17 cellular contexts compared by ENCODE assay signal in the genomic region with DNA sequence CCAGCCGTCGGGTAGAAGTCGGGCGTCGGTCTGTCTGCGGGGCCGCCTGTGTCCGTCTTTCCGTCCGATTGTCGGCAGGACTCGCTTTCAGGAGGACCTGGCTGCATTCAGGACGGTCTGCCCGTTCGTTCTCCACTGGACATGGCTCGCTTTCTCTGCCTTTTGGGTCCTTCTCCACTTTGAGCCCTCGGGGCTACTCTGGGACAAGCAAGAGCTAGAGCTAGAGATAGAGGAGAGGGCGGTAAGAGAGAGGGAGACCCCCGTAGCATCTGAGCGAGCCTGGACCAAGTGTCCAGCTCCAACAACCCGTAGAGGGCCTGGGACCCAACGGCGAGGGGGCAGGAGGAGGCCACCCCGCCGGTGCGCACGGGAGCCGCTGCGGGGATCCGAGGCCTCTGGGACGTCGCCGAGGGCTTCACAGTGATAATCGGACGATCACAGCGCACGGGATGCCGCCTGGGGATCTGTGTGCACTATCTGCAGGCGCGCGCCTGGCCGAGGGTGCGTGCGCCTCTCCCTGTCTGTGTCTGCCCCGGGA. TPM values are rescaled to one million over a fixed set of nuclear protein-coding genes. Genes with fewer than 3 reads are reported as not detected.
A peak's percentile ranks its signal among the peaks of the same experiment; 100 is the strongest.
DNase-seq lines count a peak whose midpoint lies in the region; ATAC-seq and TF ChIP-seq lines count a peak whose summit lies in the region.
"Had no signal": no experiment of that assay in that cellular context is flagged by ENCODE, and none has a peak within 500 bp of the region (broad histone marks: within the 10 kb centered on the region; RNA-seq: fewer than 3 reads in every experiment).

No MANE protein-coding gene starts in this region.

- DNase-seq in activated CD8-positive, alpha-beta memory T cell treated with anti-CD3 and anti-CD28 coated beads, Interleukin-2, amount 10 ng/mL, durations not matched to agents 7 days and 5 days, result peak; percentile 36
- DNase-seq in activated CD8-positive, alpha-beta memory T cell treated with anti-CD3 and anti-CD28 coated beads, Interleukin-2, amount 50 U/mL, for 4 hours, result no peak
- DNase-seq in WTC11 (ENCODE audit: low spot score) (no peak), hepatocyte (ENCODE audit: low spot score) (no peak), spleen (no peak), SJCRH30 (no peak)
- DNase-seq: activated CD4-positive, CD25-positive, alpha-beta regulatory T cell treated with anti-CD3 and anti-CD28 coated beads, Interleukin-2, amount 50 U/mL, for 72 hours; DMS 273 treated with DMSO at 0.1 percent for 48 hours; IMR-90; NCI-H1694 treated with DMSO at 0.1 percent for 48 hours; NCI-H774; tibial artery had no signal

- H3K4me1 ChIP-seq in hepatocyte (ENCODE audit: insufficient read depth), result peaks cover 57% of the 10 kb centered on the region
- H3K4me1 ChIP-seq in spleen, result peaks cover 14 to 67% (median 38%) of the 10 kb centered on the region in 6 donors
- no peaks in the 10 kb centered on the region for H3K4me1 ChIP-seq in SJCRH30

- H3K4me3 Mint-ChIP-seq in activated CD8-positive, alpha-beta memory T cell treated with anti-CD3 and anti-CD28 coated beads, Interleukin-2, amount 10 ng/mL, durations not matched to agents 7 days and 5 days, result no peak overlapping the region
- H3K4me3 Mint-ChIP-seq in WTC11, result peak overlapping the region; percentile 66

- H3K4me3 ChIP-seq in hepatocyte (peak overlapping the region; percentile 16), spleen (peak overlapping the region in 5 of 8 donors; percentile 9 to 54 (median 20)), SJCRH30 (no peak overlapping the region)
- H3K4me3 ChIP-seq: tibial artery had no signal

- peak overlapping the region; percentile 90 for H3K4me2 ChIP-seq in hepatocyte

- no peak overlapping the region for H3K27ac Mint-ChIP-seq in activated CD8-positive, alpha-beta memory T cell treated with anti-CD3 and anti-CD28 coated beads, Interleukin-2, amount 10 ng/mL, durations not matched to agents 7 days and 5 days
- no peak overlapping the region for H3K27ac Mint-ChIP-seq in WTC11

- H3K4me1 Mint-ChIP-seq in activated CD8-positive, alpha-beta memory T cell treated with anti-CD3 and anti-CD28 coated beads, Interleukin-2, amount 10 ng/mL, durations not matched to agents 7 days and 5 days, result peaks cover 17% of the 10 kb centered on the region
- H3K4me1 Mint-ChIP-seq in WTC11, result peaks cover 50% of the 10 kb centered on the region

- peaks cover 42% of the 10 kb centered on the region for H3K27me3 ChIP-seq in hepatocyte
- H3K27me3 ChIP-seq in spleen (replicated peaks in 1 of 7), result peaks cover 20 to 100% (median 97%) of the 10 kb centered on the region in 7 donors
- no peaks in the 10 kb centered on the region for H3K27me3 ChIP-seq in SJCRH30

- peaks cover 79% of the 10 kb centered on the region for H3K79me2 ChIP-seq in hepatocyte

- POLR2A ChIA-PET in WTC11 (lab: Charles Lee), result no interaction called here

- CTCF ChIA-PET in activated CD8-positive, alpha-beta memory T cell treated with anti-CD3 and anti-CD28 coated beads, Interleukin-2, amount 10 ng/mL, durations not matched to agents 7 days and 5 days (lab: Charles Lee), result no interaction called here
- CTCF ChIA-PET in WTC11 (lab: Charles Lee), result interaction anchor here (1.5 to 3.4 kb wide), 3 partner anchors 45 to 118 kb away, joined by 4 to 15 read pairs (median 4); no protein-coding TSS in a partner anchor

- H4K20me1 ChIP-seq in hepatocyte (ENCODE audit: insufficient read depth, poor library complexity, severe bottlenecking), result no peaks in the 10 kb centered on the region

- no peaks in the 10 kb centered on the region for H3K36me3 ChIP-seq in hepatocyte (replicated peaks; ENCODE audit: insufficient read depth, low read depth)
- no peaks in the 10 kb centered on the region for H3K36me3 ChIP-seq in spleen
- no peaks in the 10 kb centered on the region for H3K36me3 ChIP-seq in SJCRH30
- H3K36me3 ChIP-seq: tibial artery had no signal

- intact Hi-C loops in spleen (cut with DNase I; ENCODE audit: low total_unique reads), result no loop called here

- H2AFZ ChIP-seq in hepatocyte, result no peak overlapping the region

- no peaks in the 10 kb centered on the region for H3K9me2 ChIP-seq in hepatocyte (replicated peaks; ENCODE audit: insufficient read depth)

- H3K27ac ChIP-seq in hepatocyte (peak overlapping the region; percentile 98), spleen (no peak overlapping the region), SJCRH30 (no peak overlapping the region)
- H3K27ac ChIP-seq: SK-N-MC, tibial artery had no signal

- no peaks in the 10 kb centered on the region for H3K9me3 ChIP-seq in hepatocyte (ENCODE audit: low read depth)
- H3K9me3 ChIP-seq in spleen, result no peaks in the 10 kb centered on the region
- no peaks in the 10 kb centered on the region; the same call in 1 of the 2 replicates for H3K9me3 ChIP-seq in SJCRH30 (replicated peaks)
- H3K9me3 ChIP-seq: tibial artery had no signal

- H3K9me3 Mint-ChIP-seq in activated CD8-positive, alpha-beta memory T cell treated with anti-CD3 and anti-CD28 coated beads, Interleukin-2, amount 10 ng/mL, durations not matched to agents 7 days and 5 days (ENCODE audit: low read depth), result no peaks in the 10 kb centered on the region
- H3K9me3 Mint-ChIP-seq in WTC11, result no peaks in the 10 kb centered on the region

- no peak for TF ChIP-seq CTCF in WTC11 (IDR thresholded peaks at IDR 0.05)
- TF ChIP-seq CTCF in hepatocyte (IDR thresholded peaks at IDR 0.05; ENCODE audit: poor library complexity), result no peak
- peak in 1 of 11 experiments; percentile 5 for TF ChIP-seq CTCF in spleen (IDR thresholded peaks at IDR 0.05 in 8 of 11, conservative IDR thresholded peaks at IDR 0.05 in 3 of 11)

- TF ChIP-seq POLR2A in spleen (IDR thresholded peaks at IDR 0.05), result no peak

- peaks cover 3% of the 10 kb centered on the region for H3K36me3 Mint-ChIP-seq in activated CD8-positive, alpha-beta memory T cell treated with anti-CD3 and anti-CD28 coated beads, Interleukin-2, amount 10 ng/mL, durations not matched to agents 7 days and 5 days
- H3K36me3 Mint-ChIP-seq in WTC11, result 0 out of 2 replicates have a peak, but pooled peaks cover 2% of the 10 kb centered on the region

- peaks cover 88% of the 10 kb centered on the region for H3K27me3 Mint-ChIP-seq in activated CD8-positive, alpha-beta memory T cell treated with anti-CD3 and anti-CD28 coated beads, Interleukin-2, amount 10 ng/mL, durations not matched to agents 7 days and 5 days
- peaks cover 99% of the 10 kb centered on the region for H3K27me3 Mint-ChIP-seq in WTC11 (ENCODE audit: low read depth)

- 13% methylated on average over 44 of the region's 45 CpGs for WGBS in hepatocyte (ENCODE audit: low lambda C conversion rate, missing lambda C conversion rate)
- 7 to 17% (median 11%) methylated on average over 13 to 45 of the region's 45 CpGs for WGBS in spleen, 5 donors

- ATAC-seq in activated CD8-positive, alpha-beta memory T cell treated with anti-CD3 and anti-CD28 coated beads, Interleukin-2, amount 10 ng/mL, durations not matched to agents 7 days and 5 days, result no peak
- ATAC-seq in WTC11 (no peak), HG03460 (IDR thresholded peaks at IDR 0.05; ENCODE audit: unreplicated experiment) (no peak), GM18520 (IDR thresholded peaks at IDR 0.05; ENCODE audit: unreplicated experiment) (no peak)

TF ChIP-seq in WTC11, 78 proteins besides CTCF, POLR2A, EP300 and RAD21:
- no peak for TF ChIP-seq ATF6 (CRISPR knock-in tag; IDR thresholded peaks at IDR 0.05)
- TF ChIP-seq IRF2 (CRISPR knock-in tag; IDR thresholded peaks at IDR 0.05; ENCODE audit: borderline replicate concordance, low read depth), result no peak
- 0 out of 2 replicates have a peak, but pooled peaks have one; percentile 3 for TF ChIP-seq USF1 (CRISPR knock-in tag; IDR thresholded peaks at IDR 0.05)

RNA-seq across cellular contexts. Expression of gene TBX4, which starts 4.5 kb away (rescaled TPM):
- not detected for total RNA-seq in activated CD8-positive, alpha-beta memory T cell treated with anti-CD3 and anti-CD28 coated beads, Interleukin-2, amount 10 ng/mL, durations not matched to agents 7 days and 5 days
- total RNA-seq in WTC11 (2021) (not detected in 3 replicates), hepatocyte (15.4 and 36.2 TPM in 2 replicates), spleen (not detected)
- polyA plus RNA-seq in hepatocyte (11.6 and 13.9 TPM in 2 replicates), spleen (not detected)
- total RNA-seq in SJCRH30 (2014; rRNA removed; shearing (Covaris generic)), result 0.35 and 0.42 TPM in 2 replicates
- total RNA-seq: dermis microvascular lymphatic vessel endothelial cell, glomerular endothelial cell, IMR-90 had no signal

RNA-seq across cellular contexts. Expression of gene TBX2, which starts 57.1 kb away (rescaled TPM):
- total RNA-seq in activated CD8-positive, alpha-beta memory T cell treated with anti-CD3 and anti-CD28 coated beads, Interleukin-2, amount 10 ng/mL, durations not matched to agents 7 days and 5 days, result not detected
- total RNA-seq in WTC11 (2021) (0.09 to 0.41 TPM (median 0.21 TPM) in 3 replicates), hepatocyte (17.9 and 19.6 TPM in 2 replicates), spleen (10 to 100 TPM; 10.1 to 57.6 (median 32.8) TPM)
- polyA plus RNA-seq in hepatocyte (27.5 and 29.3 TPM in 2 replicates), spleen (10 to 100 TPM in 2 of 3 donors, 1 to 10 TPM in 1; 6.4 to 21.0 (median 10.9) TPM)
- total RNA-seq in SJCRH30 (2014; rRNA removed; shearing (Covaris generic)), result 42.3 and 42.7 TPM in 2 replicates
- total RNA-seq: dermis microvascular lymphatic vessel endothelial cell had no signal

Comparison
In these comparisons a context has a peak if more than half of its experiments do, and no peak if none do; other contexts are left out.
1. RNA of gene TBX4, which starts 4.5 kb away (total RNA-seq): 15.4 to 36.2 TPM in hepatocyte; 0.35 to 0.42 TPM in SJCRH30, not detected in WTC11, not detected in activated CD8-positive, alpha-beta memory T cell treated with anti-CD3 and anti-CD28 coated beads, Interleukin-2, amount 10 ng/mL, durations not matched to agents 7 days and 5 days and not detected in spleen; every median in the first group is over 10 times any median in the second.